ENCODE assay signal across 7 cellular contexts in the genomic region with DNA sequence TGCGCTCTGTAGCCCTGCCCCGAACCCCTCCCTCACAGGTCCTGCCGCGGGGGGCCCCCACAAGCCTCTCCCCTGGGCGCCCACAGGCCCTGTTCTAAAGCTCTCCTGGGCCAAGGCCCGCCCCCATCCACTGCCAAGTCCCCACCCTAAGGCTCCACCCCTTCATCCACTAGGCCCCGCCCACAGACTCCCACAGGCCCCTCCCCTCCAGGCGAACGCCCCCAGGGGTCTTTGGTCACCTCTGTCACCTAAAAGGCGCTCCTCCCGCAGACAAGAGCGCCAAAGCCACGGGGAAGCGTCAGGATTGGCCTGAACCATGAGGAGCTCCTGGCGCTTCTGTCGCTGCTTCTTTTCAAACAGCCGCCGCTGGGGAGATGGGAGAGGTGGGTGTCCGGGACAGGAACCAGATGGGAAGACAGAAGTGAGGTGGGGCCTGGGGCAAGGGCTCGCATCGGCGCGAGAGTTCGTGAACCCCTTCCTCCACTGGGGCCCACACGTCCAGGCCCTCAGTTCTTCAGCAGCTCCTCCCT. TPM values are rescaled to one million over a fixed set of nuclear protein-coding genes. Genes with fewer than 3 reads are reported as not detected.
A peak's percentile ranks its signal among the peaks of the same experiment; 100 is the strongest.
DNase-seq lines count a peak whose midpoint lies in the region.
"Had no signal": no experiment of that assay in that cellular context is flagged by ENCODE, and none has a peak within 500 bp of the region (broad histone marks: within the 10 kb centered on the region; RNA-seq: fewer than 3 reads in every experiment).

No MANE protein-coding gene starts in this region.

- DNase-seq in GM23248 = peak; percentile 64
- DNase-seq in caudate nucleus (lab: John Stamatoyannopoulos, UW) = peak in 42 of 61 donors; percentile 3 to 76 (median 41)
- peak in 37 of 56 donors; percentile 3 to 78 (median 24) for DNase-seq in nucleus accumbens (lab: John Stamatoyannopoulos, UW)
- DNase-seq in pons (ENCODE audit: low spot score) = no peak
- DNase-seq in NCI-H187 (lab: John Stamatoyannopoulos, UW) = no peak
- no peak for DNase-seq in SHP77 treated with DMSO at 0.1 percent for 48 hours (lab: John Stamatoyannopoulos, UW)

- in situ Hi-C loops in GM23248 (cut with MboI) = no loop called here

- H3K79me2 ChIP-seq in GM23248 (ENCODE audit: insufficient read depth) = peaks cover 11% of the 10 kb centered on the region

- H4K20me1 ChIP-seq in GM23248 (ENCODE audit: insufficient read depth) = no peaks in the 10 kb centered on the region

- H3K9ac ChIP-seq in GM23248 = peak overlapping the region; percentile 68

- H3K27ac ChIP-seq in GM23248 (no peak overlapping the region), caudate nucleus (ENCODE audit: low read depth, low read length) (no peak overlapping the region)

- H3K4me2 ChIP-seq in GM23248 (ENCODE audit: unreplicated experiment) = peak overlapping the region; percentile 76

- no peaks in the 10 kb centered on the region for H3K9me2 ChIP-seq in GM23248 (ENCODE audit: insufficient read depth)

- H3K27me3 ChIP-seq in GM23248 (replicated peaks; ENCODE audit: insufficient read depth) = no peaks in the 10 kb centered on the region

- H3K9me3 ChIP-seq in GM23248 (ENCODE audit: low read depth) = no peaks in the 10 kb centered on the region

- no peaks in the 10 kb centered on the region for H3K36me3 ChIP-seq in GM23248 (ENCODE audit: low read depth)

- H3K4me1 ChIP-seq in GM23248 (ENCODE audit: insufficient read depth) = no peaks in the 10 kb centered on the region

- peak overlapping the region; percentile 62 for H3K4me3 ChIP-seq in GM23248

- H2AFZ ChIP-seq in GM23248 = peak overlapping the region; percentile 91

- H3F3A ChIP-seq in GM23248 (ENCODE audit: insufficient read depth) = no peaks in the 10 kb centered on the region

- 4 to 9% methylated on average over 18 to 22 of the region's 25 CpGs for WGBS in GM23248 (ENCODE audit: low coverage in 1 of 2, low lambda C conversion rate in 2 of 2, missing lambda C conversion rate in 2 of 2), 2 experiments

RNA-seq across cellular contexts. Expression of gene TULP2, which starts 2.3 kb away (rescaled TPM):
- total RNA-seq in GM23248 (2014; rRNA removed; shearing (Covaris generic)) = not detected in 2 replicates
- not detected in 2 replicates for polyA plus RNA-seq in GM23248 (2016; fragmentation: Nextera tagmentation; extraction: Ambion mirVana)
- total RNA-seq: HT1080 had no signal

RNA-seq across cellular contexts. Expression of gene NUCB1, which starts 3.9 kb away (rescaled TPM):
- total RNA-seq in GM23248 (2014; rRNA removed; shearing (Covaris generic)) = 362 and 401 TPM in 2 replicates
- 412 and 438 TPM in 2 replicates for polyA plus RNA-seq in GM23248 (2016; fragmentation: Nextera tagmentation; extraction: Ambion mirVana)

RNA-seq across cellular contexts. Expression of gene PPP1R15A, which starts 24.0 kb away (rescaled TPM):
- total RNA-seq in GM23248 (2014; rRNA removed; shearing (Covaris generic)) = 63.8 and 71.3 TPM in 2 replicates
- 78.9 and 83.0 TPM in 2 replicates for polyA plus RNA-seq in GM23248 (2016; fragmentation: Nextera tagmentation; extraction: Ambion mirVana)

RNA-seq across cellular contexts. Expression of gene PLEKHA4, which starts 27.8 kb away (rescaled TPM):
- total RNA-seq in GM23248 (2014; rRNA removed; shearing (Covaris generic)) = 12.3 and 14.2 TPM in 2 replicates
- 16.6 and 19.4 TPM in 2 replicates for polyA plus RNA-seq in GM23248 (2016; fragmentation: Nextera tagmentation; extraction: Ambion mirVana)

RNA-seq across cellular contexts. Expression of gene DHDH, which starts 37.2 kb away (rescaled TPM):
- not detected in 2 replicates for total RNA-seq in GM23248 (2014; rRNA removed; shearing (Covaris generic))
- polyA plus RNA-seq in GM23248 (2016; fragmentation: Nextera tagmentation; extraction: Ambion mirVana) = not detected in 2 replicates
- total RNA-seq: HT1080 had no signal

Comparison
In these comparisons a context has a peak if more than half of its experiments do, and no peak if none do; other contexts are left out.
1. DNase-seq: peak in GM23248 (single experiment), caudate nucleus (42 of 61) and nucleus accumbens (37 of 56); none in pons (single experiment), NCI-H187 (0 of 2) and SHP77 treated with DMSO at 0.1 percent for 48 hours (single experiment).